In the genomic region with DNA sequence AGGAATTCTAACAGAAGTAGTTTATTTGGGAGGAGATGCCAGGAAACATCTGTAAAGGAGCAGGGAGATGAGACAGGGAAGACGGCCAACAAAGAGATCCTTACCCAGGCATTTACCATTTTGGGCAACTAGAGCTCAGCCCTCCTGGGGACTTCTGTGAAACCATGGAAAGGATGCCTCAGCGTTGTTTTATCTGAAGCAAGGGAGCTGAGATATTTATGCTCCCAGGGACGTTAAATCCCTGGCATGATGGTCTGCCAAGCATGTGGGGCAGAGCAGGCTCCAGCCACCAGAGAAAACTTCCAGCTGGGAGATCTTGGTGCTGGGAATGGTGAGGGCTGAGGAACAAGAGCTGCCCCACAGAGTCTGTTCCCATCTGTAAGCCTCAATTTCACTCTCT, we compare ENCODE assay signal across 16 cellular contexts.
DNase-seq lines count a peak whose midpoint lies in the region; ATAC-seq and TF ChIP-seq lines count a peak whose summit lies in the region.
"Had no signal": no experiment of that assay in that cellular context is flagged by ENCODE, and none has a peak within 500 bp of the region (broad histone marks: within the 10 kb centered on the region; RNA-seq: fewer than 3 reads in every experiment).

No MANE protein-coding gene starts in this region.

- ATAC-seq in HG03108 (IDR thresholded peaks at IDR 0.05; ENCODE audit: unreplicated experiment), result no peak
- ATAC-seq: K562 had no signal

- H3K36me3 ChIP-seq in MG63, result no peaks in the 10 kb centered on the region
- no peaks in the 10 kb centered on the region for H3K36me3 ChIP-seq in muscle layer of duodenum (ENCODE audit: control insufficient read depth in 1 of 2, insufficient read depth in 2 of 2, low read length in 2 of 2)
- no peaks in the 10 kb centered on the region for H3K36me3 ChIP-seq in vagina
- no peaks in the 10 kb centered on the region for H3K36me3 ChIP-seq in uterus
- H3K36me3 ChIP-seq: HAP-1 had no signal

- DNase-seq in MG63, result peak; percentile 65
- DNase-seq in fibroblast of gingiva (ENCODE audit: low read depth), result peak; percentile 39
- no peak for DNase-seq in vagina (ENCODE audit: extremely low spot score in 2 of 2)
- no peak for DNase-seq in uterus
- DNase-seq in NCI-H345 (lab: John Stamatoyannopoulos, UW), result no peak
- DNase-seq: ACHN, DMS79 treated with DMSO at 0.1 percent for 48 hours, NCI-H1694 treated with DMSO at 0.1 percent for 48 hours, NCI-H524, NCI-H82, RPMI8226, SHP77 treated with DMSO at 0.1 percent for 48 hours had no signal

- TF ChIP-seq POLR2A in vagina (IDR thresholded peaks at IDR 0.05) (no peak), uterus (IDR thresholded peaks at IDR 0.05) (no peak)

- no peak for TF ChIP-seq CTCF in vagina (IDR thresholded peaks at IDR 0.05)
- no peak for TF ChIP-seq CTCF in uterus (IDR thresholded peaks at IDR 0.05)

- H3K4me3 ChIP-seq in MG63, result no peak overlapping the region
- H3K4me3 ChIP-seq in muscle layer of duodenum (ENCODE audit: low read depth in 1 of 2, low read length in 2 of 2), result no peak overlapping the region
- H3K4me3 ChIP-seq in vagina, result no peak overlapping the region
- H3K4me3 ChIP-seq in uterus, result no peak overlapping the region
- H3K4me3 ChIP-seq: HAP-1, K562 had no signal

- intact Hi-C loops in vagina (cut with DNase I) (no loop called here), uterus (cut with DNase I; ENCODE audit: low total_unique reads) (no loop called here)

- H3K4me1 ChIP-seq in muscle layer of duodenum (ENCODE audit: control insufficient read depth in 1 of 2, insufficient read depth in 2 of 2, low read length in 2 of 2) (peaks cover 0 to 13% of the 10 kb centered on the region in 2 donors), vagina (peaks cover 33% of the 10 kb centered on the region), uterus (no peaks in the 10 kb centered on the region)
- H3K4me1 ChIP-seq: HAP-1 had no signal

- H3K27ac ChIP-seq in muscle layer of duodenum (ENCODE audit: low read length) (peak overlapping the region; percentile 86), vagina (peak overlapping the region; percentile 74), uterus (peak overlapping the region in 1 of 2 donors; percentile 73)

- H3K9me3 ChIP-seq in MG63 (peaks cover 2% of the 10 kb centered on the region; the same call in 1 of the 2 replicates), muscle layer of duodenum (ENCODE audit: control insufficient read depth in 1 of 2, low read length in 2 of 2) (no peaks in the 10 kb centered on the region), vagina (no peaks in the 10 kb centered on the region), uterus (no peaks in the 10 kb centered on the region)
- H3K9me3 ChIP-seq: HAP-1 had no signal

- H3K27me3 ChIP-seq in MG63, result no peaks in the 10 kb centered on the region
- no peaks in the 10 kb centered on the region for H3K27me3 ChIP-seq in muscle layer of duodenum (ENCODE audit: low read depth, low read length)
- H3K27me3 ChIP-seq in vagina, result no peaks in the 10 kb centered on the region
- no peaks in the 10 kb centered on the region for H3K27me3 ChIP-seq in uterus

Comparison
In these comparisons a context has a peak if more than half of its experiments do, and no peak if none do; other contexts are left out.
1. DNase-seq: peak in MG63 (single experiment) and fibroblast of gingiva (single experiment); none in vagina (0 of 2), uterus (0 of 2) and NCI-H345 (single experiment).